Comparison of ENCODE assay signal across 1 cellular context in the genomic region with DNA sequence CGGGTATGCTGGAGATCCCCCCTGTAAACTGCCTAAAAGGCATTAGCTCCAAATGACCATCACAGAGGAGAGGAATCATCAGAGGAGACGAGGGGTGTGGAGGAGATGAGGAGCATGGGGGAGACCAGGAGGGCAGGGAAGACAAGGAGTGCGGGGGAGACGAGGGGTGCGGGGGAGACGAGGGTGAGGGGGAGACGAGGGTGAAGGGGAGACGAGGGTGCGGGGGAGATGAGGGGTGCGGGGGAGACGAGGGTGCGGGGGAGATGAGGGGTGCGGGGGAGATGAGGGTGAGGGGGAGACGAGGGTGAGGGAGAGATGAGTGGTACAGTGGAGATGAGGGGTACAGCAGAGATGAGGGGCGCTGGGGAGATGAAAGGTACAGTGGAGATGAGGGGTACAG.
TF ChIP-seq lines count a peak whose summit lies in the region.

No MANE protein-coding gene starts in this region.

TF ChIP-seq in GM23338, 12 proteins besides CTCF, POLR2A, EP300 and RAD21 (continued from another document):
- TF ChIP-seq STAT1 (IDR thresholded peaks at IDR 0.05; ENCODE audit: unreplicated experiment), result no peak
- TF ChIP-seq CREB1 (CRISPR knock-in tag; IDR thresholded peaks at IDR 0.05; ENCODE audit: low read depth), result no peak
- TF ChIP-seq, protein P1, sequence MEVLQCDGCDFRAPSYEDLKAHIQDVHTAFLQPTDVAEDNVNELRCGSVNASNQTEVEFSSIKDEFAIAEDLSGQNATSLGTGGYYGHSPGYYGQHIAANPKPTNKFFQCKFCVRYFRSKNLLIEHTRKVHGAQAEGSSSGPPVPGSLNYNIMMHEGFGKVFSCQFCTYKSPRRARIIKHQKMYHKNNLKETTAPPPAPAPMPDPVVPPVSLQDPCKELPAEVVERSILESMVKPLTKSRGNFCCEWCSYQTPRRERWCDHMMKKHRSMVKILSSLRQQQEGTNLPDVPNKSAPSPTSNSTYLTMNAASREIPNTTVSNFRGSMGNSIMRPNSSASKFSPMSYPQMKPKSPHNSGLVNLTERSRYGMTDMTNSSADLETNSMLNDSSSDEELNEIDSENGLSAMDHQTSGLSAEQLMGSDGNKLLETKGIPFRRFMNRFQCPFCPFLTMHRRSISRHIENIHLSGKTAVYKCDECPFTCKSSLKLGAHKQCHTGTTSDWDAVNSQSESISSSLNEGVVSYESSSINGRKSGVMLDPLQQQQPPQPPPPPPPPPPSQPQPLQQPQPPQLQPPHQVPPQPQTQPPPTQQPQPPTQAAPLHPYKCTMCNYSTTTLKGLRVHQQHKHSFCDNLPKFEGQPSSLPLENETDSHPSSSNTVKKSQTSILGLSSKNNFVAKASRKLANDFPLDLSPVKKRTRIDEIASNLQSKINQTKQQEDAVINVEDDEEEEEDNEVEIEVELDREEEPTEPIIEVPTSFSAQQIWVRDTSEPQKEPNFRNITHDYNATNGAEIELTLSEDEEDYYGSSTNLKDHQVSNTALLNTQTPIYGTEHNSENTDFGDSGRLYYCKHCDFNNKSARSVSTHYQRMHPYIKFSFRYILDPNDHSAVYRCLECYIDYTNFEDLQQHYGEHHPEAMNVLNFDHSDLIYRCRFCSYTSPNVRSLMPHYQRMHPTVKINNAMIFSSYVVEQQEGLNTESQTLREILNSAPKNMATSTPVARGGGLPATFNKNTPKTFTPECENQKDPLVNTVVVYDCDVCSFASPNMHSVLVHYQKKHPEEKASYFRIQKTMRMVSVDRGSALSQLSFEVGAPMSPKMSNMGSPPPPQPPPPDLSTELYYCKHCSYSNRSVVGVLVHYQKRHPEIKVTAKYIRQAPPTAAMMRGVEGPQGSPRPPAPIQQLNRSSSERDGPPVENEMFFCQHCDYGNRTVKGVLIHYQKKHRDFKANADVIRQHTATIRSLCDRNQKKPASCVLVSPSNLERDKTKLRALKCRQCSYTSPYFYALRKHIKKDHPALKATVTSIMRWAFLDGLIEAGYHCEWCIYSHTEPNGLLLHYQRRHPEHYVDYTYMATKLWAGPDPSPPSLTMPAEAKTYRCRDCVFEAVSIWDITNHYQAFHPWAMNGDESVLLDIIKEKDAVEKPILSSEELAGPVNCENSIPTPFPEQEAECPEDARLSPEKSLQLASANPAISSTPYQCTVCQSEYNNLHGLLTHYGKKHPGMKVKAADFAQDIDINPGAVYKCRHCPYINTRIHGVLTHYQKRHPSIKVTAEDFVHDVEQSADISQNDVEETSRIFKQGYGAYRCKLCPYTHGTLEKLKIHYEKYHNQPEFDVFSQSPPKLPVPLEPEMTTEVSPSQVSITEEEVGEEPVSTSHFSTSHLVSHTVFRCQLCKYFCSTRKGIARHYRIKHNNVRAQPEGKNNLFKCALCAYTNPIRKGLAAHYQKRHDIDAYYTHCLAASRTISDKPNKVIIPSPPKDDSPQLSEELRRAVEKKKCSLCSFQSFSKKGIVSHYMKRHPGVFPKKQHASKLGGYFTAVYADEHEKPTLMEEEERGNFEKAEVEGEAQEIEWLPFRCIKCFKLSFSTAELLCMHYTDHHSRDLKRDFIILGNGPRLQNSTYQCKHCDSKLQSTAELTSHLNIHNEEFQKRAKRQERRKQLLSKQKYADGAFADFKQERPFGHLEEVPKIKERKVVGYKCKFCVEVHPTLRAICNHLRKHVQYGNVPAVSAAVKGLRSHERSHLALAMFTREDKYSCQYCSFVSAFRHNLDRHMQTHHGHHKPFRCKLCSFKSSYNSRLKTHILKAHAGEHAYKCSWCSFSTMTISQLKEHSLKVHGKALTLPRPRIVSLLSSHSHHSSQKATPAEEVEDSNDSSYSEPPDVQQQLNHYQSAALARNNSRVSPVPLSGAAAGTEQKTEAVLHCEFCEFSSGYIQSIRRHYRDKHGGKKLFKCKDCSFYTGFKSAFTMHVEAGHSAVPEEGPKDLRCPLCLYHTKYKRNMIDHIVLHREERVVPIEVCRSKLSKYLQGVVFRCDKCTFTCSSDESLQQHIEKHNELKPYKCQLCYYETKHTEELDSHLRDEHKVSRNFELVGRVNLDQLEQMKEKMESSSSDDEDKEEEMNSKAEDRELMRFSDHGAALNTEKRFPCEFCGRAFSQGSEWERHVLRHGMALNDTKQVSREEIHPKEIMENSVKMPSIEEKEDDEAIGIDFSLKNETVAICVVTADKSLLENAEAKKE (CRISPR knock-in tag; IDR thresholded peaks at IDR 0.05), result no peak
- TF ChIP-seq NANOG (IDR thresholded peaks at IDR 0.05; ENCODE audit: borderline replicate concordance), result no peak
- TF ChIP-seq, protein P2, sequence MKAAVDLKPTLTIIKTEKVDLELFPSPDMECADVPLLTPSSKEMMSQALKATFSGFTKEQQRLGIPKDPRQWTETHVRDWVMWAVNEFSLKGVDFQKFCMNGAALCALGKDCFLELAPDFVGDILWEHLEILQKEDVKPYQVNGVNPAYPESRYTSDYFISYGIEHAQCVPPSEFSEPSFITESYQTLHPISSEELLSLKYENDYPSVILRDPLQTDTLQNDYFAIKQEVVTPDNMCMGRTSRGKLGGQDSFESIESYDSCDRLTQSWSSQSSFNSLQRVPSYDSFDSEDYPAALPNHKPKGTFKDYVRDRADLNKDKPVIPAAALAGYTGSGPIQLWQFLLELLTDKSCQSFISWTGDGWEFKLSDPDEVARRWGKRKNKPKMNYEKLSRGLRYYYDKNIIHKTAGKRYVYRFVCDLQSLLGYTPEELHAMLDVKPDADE (IDR thresholded peaks at IDR 0.05), result no peak
- no peak for TF ChIP-seq ZNF331 (CRISPR knock-in tag; IDR thresholded peaks at IDR 0.05; ENCODE audit: low read depth)
- TF ChIP-seq ZNF114 (CRISPR knock-in tag; IDR thresholded peaks at IDR 0.05), result no peak
- TF ChIP-seq JUNB (IDR thresholded peaks at IDR 0.05; ENCODE audit: unreplicated experiment), result no peak
